In the genomic region with DNA sequence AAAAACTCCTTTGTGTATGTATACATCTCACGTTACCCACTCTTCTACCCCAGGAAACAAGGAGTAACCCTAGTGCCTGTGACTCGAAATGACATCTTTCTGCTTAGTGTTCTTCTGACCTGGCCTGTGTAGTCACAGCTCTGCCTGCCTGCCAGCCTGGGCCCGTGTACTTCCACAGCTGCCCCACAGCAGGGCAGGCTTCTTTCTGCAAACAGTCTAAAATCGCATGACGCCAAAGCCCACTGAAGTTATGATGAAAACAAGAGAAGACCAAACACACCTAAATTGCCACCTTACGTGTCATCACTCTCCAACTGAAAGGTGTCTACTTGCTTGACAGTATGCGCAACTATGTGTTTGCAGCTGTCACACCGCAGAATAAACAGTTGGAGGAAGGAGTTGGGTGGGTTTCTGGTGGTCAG, we compare ENCODE assay signal across 8 cellular contexts. TPM values are rescaled to one million over a fixed set of nuclear protein-coding genes. Genes with fewer than 3 reads are reported as not detected.
DNase-seq lines count a peak whose midpoint lies in the region; ATAC-seq and TF ChIP-seq lines count a peak whose summit lies in the region.

No MANE protein-coding gene starts in this region.

- peaks cover 3% of the 10 kb centered on the region for H3K27me3 ChIP-seq in AG04450 (ENCODE audit: control insufficient read depth, insufficient read depth, low read length)
- no peaks in the 10 kb centered on the region for H3K27me3 ChIP-seq in HCT116 (ENCODE audit: insufficient read depth, low read length)
- peaks cover 20% of the 10 kb centered on the region for H3K27me3 ChIP-seq in ectodermal cell (ENCODE audit: control insufficient read depth, insufficient read depth, low read length, poor library complexity, severe bottlenecking)
- H3K27me3 ChIP-seq in thoracic aorta (replicated peaks; ENCODE audit: insufficient read depth): no peaks in the 10 kb centered on the region

- H4K20me1 ChIP-seq in HCT116 (ENCODE audit: insufficient read depth): no peaks in the 10 kb centered on the region

- POLR2A ChIA-PET in AG04450 (lab: Yijun Ruan, JAX) (interaction anchor here (0.6 to 0.9 kb wide), 2 partner anchors 42 to 197 kb away, joined by 3 to 4 read pairs; no protein-coding TSS in a partner anchor), HCT116 (lab: Charles Lee) (no interaction called here)

- no peak for TF ChIP-seq POLR2A in HCT116 (IDR thresholded peaks at IDR 0.05; ENCODE audit: borderline replicate concordance, extremely low read depth, insufficient read depth, insufficient read length)

- no peaks in the 10 kb centered on the region for H3K36me3 ChIP-seq in HCT116 (ENCODE audit: control insufficient read depth in 1 of 2, insufficient read depth in 2 of 2, low read length in 2 of 2)
- no peaks in the 10 kb centered on the region for H3K36me3 ChIP-seq in ectodermal cell (ENCODE audit: control insufficient read depth, insufficient read depth, low read length)
- H3K36me3 ChIP-seq in thoracic aorta: no peaks in the 10 kb centered on the region

- H2AFZ ChIP-seq in HCT116 (ENCODE audit: low read depth, low read length, poor library complexity, severe bottlenecking): no peak overlapping the region

- H3K79me2 ChIP-seq in HCT116 (ENCODE audit: insufficient read depth, low read length): peaks cover 26% of the 10 kb centered on the region

- RAD21 ChIA-PET in HCT116 (lab: Charles Lee; ENCODE audit: low non-redundant PET in 1 of 2, low total read pairs in 2 of 2, uncharacterized antibody in 2 of 2, unreplicated experiment in 2 of 2): interaction anchor here in 1 of 2 experiments (1.4 kb wide), 1 partner anchor 180 kb away, joined by 6 read pairs; no protein-coding TSS in a partner anchor

- intact Hi-C loops in HCT116 (cut with micrococcal nuclease): loop anchor here (5.0 kb wide), 1 partner anchor 87 kb away; no protein-coding TSS in a partner anchor

- DNase-seq in AG04450 (ENCODE audit: low read depth, low spot score) (no peak), HCT116 (ENCODE audit: low read depth, low spot score) (peak; percentile 19), RKO (ENCODE audit: low spot score) (peak; percentile 75), lung microvascular endothelial cell (ENCODE audit: low read depth in 2 of 2) (peak; percentile 1), thoracic aorta (ENCODE audit: low spot score) (no peak), A172 (ENCODE audit: low spot score) (no peak)
- no peak for DNase-seq in stimulated activated CD8-positive, alpha-beta memory T cell treated with anti-CD3 and anti-CD28 coated beads, Interleukin-4, amount 100 ng/mL, for 48 hours

- no peaks in the 10 kb centered on the region for H3K9me2 ChIP-seq in HCT116 (ENCODE audit: insufficient read depth)

- H3K9ac ChIP-seq in HCT116 (ENCODE audit: low read length): no peak overlapping the region; the same call in 1 of the 2 replicates

- peak overlapping the region; percentile 78 for H3K4me2 ChIP-seq in HCT116 (ENCODE audit: low read length)

- H3K27ac ChIP-seq in AG04450 (ENCODE audit: low read depth, low read length) (no peak overlapping the region), HCT116 (ENCODE audit: low read depth, low read length) (no peak overlapping the region), ectodermal cell (ENCODE audit: insufficient read depth, low read depth, low read length, poor library complexity, severe bottlenecking) (no peak overlapping the region), thoracic aorta (peak overlapping the region; percentile 56 to 80)

- CTCF ChIA-PET in AG04450 (lab: Charles Lee): interaction anchor here (0.6 to 8.5 kb wide), 6 partner anchors 8 to 1684 kb away, joined by 3 to 608 read pairs (median 8); no protein-coding TSS in a partner anchor
- CTCF ChIA-PET in HCT116 (lab: Charles Lee): interaction anchor here (0.9 to 2.5 kb wide), 3 partner anchors 29 to 197 kb away, joined by 5 to 9 read pairs (median 5); no protein-coding TSS in a partner anchor

- no peak for TF ChIP-seq RAD21 in HCT116 (IDR thresholded peaks at IDR 0.05; ENCODE audit: low read depth)

- TF ChIP-seq CTCF in AG04450 (IDR thresholded peaks at IDR 0.05; ENCODE audit: low read depth, low read length): peak; percentile 6; the same call in 1 of the 2 replicates
- 0 out of 6 replicates have a peak, but pooled peaks of 2 of the 3 experiments have one; percentile 18 for TF ChIP-seq CTCF in HCT116 (IDR thresholded peaks at IDR 0.05 in 2 of 3, conservative IDR thresholded peaks at IDR 0.05 in 1 of 3; ENCODE audit: borderline replicate concordance in 1 of 3, insufficient read depth in 1 of 3, low read depth in 2 of 3, low read length in 2 of 3)
- TF ChIP-seq CTCF in thoracic aorta (IDR thresholded peaks at IDR 0.05): peak; percentile 34

- H3K9me3 ChIP-seq in AG04450 (ENCODE audit: control insufficient read depth, insufficient read depth, low read length): no peaks in the 10 kb centered on the region
- H3K9me3 ChIP-seq in HCT116 (ENCODE audit: control insufficient read depth in 1 of 2, insufficient read depth in 1 of 2, low read depth in 1 of 2, low read length in 2 of 2): no peaks in the 10 kb centered on the region
- H3K9me3 ChIP-seq in ectodermal cell (ENCODE audit: control insufficient read depth, low read length): no peaks in the 10 kb centered on the region
- H3K9me3 ChIP-seq in thoracic aorta: no peaks in the 10 kb centered on the region

- H3K4me1 ChIP-seq in HCT116 (ENCODE audit: control insufficient read depth in 1 of 2, insufficient read depth in 2 of 2, low read length in 2 of 2) (peaks cover 12 to 22% of the 10 kb centered on the region in 2 experiments; a peak in 3 of 4 replicates), ectodermal cell (ENCODE audit: control insufficient read depth, insufficient read depth, low read length) (peaks cover 5% of the 10 kb centered on the region), thoracic aorta (ENCODE audit: control insufficient read depth in 1 of 2, low read depth in 2 of 2) (peaks cover 4 to 21% of the 10 kb centered on the region in 2 donors)

- ATAC-seq in HCT116: 0 out of 2 replicates have a peak, but pooled peaks have one; percentile 22
- peak; percentile 17 for ATAC-seq in thoracic aorta (ENCODE audit: insufficient number of reproducible peaks, low FRiP score, low read depth)

- 28 to 34% methylated on average over 8 of the region's 8 CpGs for WGBS in ectodermal cell, 2 experiments

- BruUV-seq in HCT116 (replicated peaks; lab: Mats Ljungman, UMichigan): TSS peak; percentile 48

- H3K4me3 ChIP-seq in AG04450 (ENCODE audit: low read depth, low read length) (peak overlapping the region; percentile 68), HCT116 (replicated peaks in 1 of 2; ENCODE audit: low read depth in 1 of 2, low read length in 2 of 2) (peak overlapping the region; percentile 63 to 77), ectodermal cell (ENCODE audit: insufficient read depth, low read depth, low read length) (peak overlapping the region; percentile 79), thoracic aorta (peak overlapping the region; percentile 81)

TF ChIP-seq in HCT116, 20 proteins besides CTCF, POLR2A, EP300 and RAD21 (continues in another document):
- TF ChIP-seq CBX3 (IDR thresholded peaks at IDR 0.05; ENCODE audit: low read depth) (no peak), SRF (IDR thresholded peaks at IDR 0.05; ENCODE audit: low read depth) (no peak), EGR1 (IDR thresholded peaks at IDR 0.05; ENCODE audit: low read depth) (no peak), EZH2phosphoT487 (IDR thresholded peaks at IDR 0.05; ENCODE audit: borderline replicate concordance) (no peak), ZNF274 (IDR thresholded peaks at IDR 0.05; ENCODE audit: low read depth, low read length) (no peak), YY1 (IDR thresholded peaks at IDR 0.05; ENCODE audit: extremely low read depth, insufficient replicate concordance, low read depth, low read length) (no peak), EZH2 (IDR thresholded peaks at IDR 0.05) (no peak), ELF1 (IDR thresholded peaks at IDR 0.05; ENCODE audit: borderline replicate concordance, low read depth) (no peak), POLR2AphosphoS5 (IDR thresholded peaks at IDR 0.05; ENCODE audit: low read depth, low read length) (no peak), TCF7L2 (IDR thresholded peaks at IDR 0.05; ENCODE audit: borderline replicate concordance, extremely low read depth, insufficient read depth, insufficient read length) (no peak), FOSL1 (IDR thresholded peaks at IDR 0.05; ENCODE audit: low read depth) (no peak), SIN3A (IDR thresholded peaks at IDR 0.05; ENCODE audit: low read depth) (no peak), CEBPB (IDR thresholded peaks at IDR 0.05; ENCODE audit: low read depth) (no peak)
- TF ChIP-seq, protein P1, sequence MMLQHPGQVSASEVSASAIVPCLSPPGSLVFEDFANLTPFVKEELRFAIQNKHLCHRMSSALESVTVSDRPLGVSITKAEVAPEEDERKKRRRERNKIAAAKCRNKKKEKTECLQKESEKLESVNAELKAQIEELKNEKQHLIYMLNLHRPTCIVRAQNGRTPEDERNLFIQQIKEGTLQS (IDR thresholded peaks at IDR 0.05): no peak

RNA-seq across cellular contexts. Expression of gene GAREM1, which starts 1.5 kb away (rescaled TPM):
- polyA plus RNA-seq in AG04450 (2011; rRNA removed): 2.8 and 3.4 TPM in 2 replicates
- polyA minus RNA-seq in AG04450 (2011; rRNA and poly(A)+ RNA removed): 7.0 and 8.3 TPM in 2 replicates
- total RNA-seq in HCT116 (2021; ENCODE audit: unreplicated experiment) (11.1 TPM), lung microvascular endothelial cell (0.20 and 0.22 TPM in 2 replicates), thoracic aorta (10 to 100 TPM; 12.0 to 15.4 TPM)
- polyA plus RNA-seq in HCT116 (2012): 4.6 and 4.8 TPM in 2 replicates
- 9.1 TPM for polyA plus RNA-seq in ectodermal cell (2013, experiment 1 of 4)
- polyA plus RNA-seq in ectodermal cell (2013, experiment 2 of 4): 9.1 TPM
- 6.1 TPM for polyA plus RNA-seq in ectodermal cell (2013, experiment 3 of 4)
- polyA plus RNA-seq in ectodermal cell (2013, experiment 4 of 4): 6.5 TPM
- total RNA-seq in A172 (2014; rRNA removed; shearing (Covaris generic)): not detected in 2 replicates

Comparison
In these comparisons a context has a peak if more than half of its experiments do, and no peak if none do; other contexts are left out.
1. DNase-seq: peak in HCT116 (single experiment), RKO (single experiment) and lung microvascular endothelial cell (2 of 2); none in AG04450 (single experiment), thoracic aorta (single experiment), A172 (single experiment) and stimulated activated CD8-positive, alpha-beta memory T cell treated with anti-CD3 and anti-CD28 coated beads, Interleukin-4, amount 100 ng/mL, for 48 hours (single experiment).
2. H3K27ac ChIP-seq: peak in thoracic aorta (2 of 2); none in AG04450 (single experiment), HCT116 (single experiment) and ectodermal cell (single experiment).
3. Peak in every context shown above with its lines, with median percentiles within 50 percentile points of each other: H3K4me3 ChIP-seq and CTCF ChIP-seq.